20 cellular contexts compared by ENCODE assay signal in genomic region chr15:82545002-82545401, GRCh38.
"Had no signal": no experiment of that assay in that cellular context is flagged by ENCODE, and none has a peak within 500 bp of the region (broad histone marks: within the 10 kb centered on the region; RNA-seq: fewer than 3 reads in every experiment).

No MANE protein-coding gene starts in this region.

- H3K4me3 Mint-ChIP-seq: naive thymus-derived CD8-positive, alpha-beta T cell; natural killer cell treated with Interleukin-12 subunit alpha and Interleukin-12 subunit beta and Interleukin-15 and Interleukin-18, amount 100 ng/mL, for 72 hours; stimulated activated effector memory CD8-positive, alpha-beta T cell treated with anti-CD3 and anti-CD28 coated beads, Interleukin-12 subunit alpha, Interleukin-12 subunit beta, amount 100 ng/mL, for 72 hours; stimulated activated naive B cell treated with anti-CD40 and anti-IgM and Interleukin-4, amounts not matched to agents 10 μg/mL and 1 μg/mL and 100 μg/mL, for 72 hours; stimulated activated naive CD8-positive, alpha-beta T cell treated with anti-CD3 and anti-CD28 coated beads, Interleukin-15, Interleukin-2, amounts not matched to agents 100 ng/mL and 50 ng/mL, for 24 hours had no signal

- DNase-seq: naive thymus-derived CD8-positive, alpha-beta T cell; occipital lobe; psoas muscle; right cardiac atrium; right lobe of liver; sigmoid colon; small intestine; stimulated activated CD4-positive, alpha-beta T cell treated with anti-CD3 and anti-CD28 coated beads, Interleukin-15, amount 100 ng/mL, for 24 hours; stimulated activated CD4-positive, alpha-beta T cell treated with anti-CD3 and anti-CD28 coated beads, Interleukin-2, amount 100 ng/mL, for 24 hours; stimulated activated CD4-positive, alpha-beta T cell treated with anti-CD3 and anti-CD28 coated beads, Interleukin-2, amount 100 ng/mL, for 48 hours; stimulated activated CD4-positive, alpha-beta T cell treated with anti-CD3 and anti-CD28 coated beads, Interleukin-4, amount 100 ng/mL, for 24 hours; stimulated activated naive B cell treated with anti-CD40 and anti-IgM and Interleukin-4, amounts not matched to agents 10 μg/mL and 1 μg/mL and 100 μg/mL, for 72 hours; stimulated activated naive CD4-positive, alpha-beta T cell treated with Interleukin-2 at 50 U/mL for 16 hours; stomach; thyroid gland; trophoblast cell had no signal

- H3K36me3 Mint-ChIP-seq: naive thymus-derived CD8-positive, alpha-beta T cell; natural killer cell treated with Interleukin-12 subunit alpha and Interleukin-12 subunit beta and Interleukin-15 and Interleukin-18, amount 100 ng/mL, for 72 hours had no signal

- H3K27me3 Mint-ChIP-seq: naive thymus-derived CD8-positive, alpha-beta T cell; stimulated activated naive CD8-positive, alpha-beta T cell treated with anti-CD3 and anti-CD28 coated beads, Interleukin-15, Interleukin-2, amounts not matched to agents 100 ng/mL and 50 ng/mL, for 24 hours had no signal

- H3K9me3 Mint-ChIP-seq: naive thymus-derived CD8-positive, alpha-beta T cell; natural killer cell treated with Interleukin-12 subunit alpha and Interleukin-12 subunit beta and Interleukin-15 and Interleukin-18, amount 100 ng/mL, for 72 hours; stimulated activated effector memory CD8-positive, alpha-beta T cell treated with anti-CD3 and anti-CD28 coated beads, Interleukin-12 subunit alpha, Interleukin-12 subunit beta, amount 100 ng/mL, for 72 hours; stimulated activated naive B cell treated with anti-CD40 and anti-IgM and Interleukin-4, amounts not matched to agents 10 μg/mL and 1 μg/mL and 100 μg/mL, for 72 hours; stimulated activated naive CD8-positive, alpha-beta T cell treated with anti-CD3 and anti-CD28 coated beads, Interleukin-15, Interleukin-2, amounts not matched to agents 100 ng/mL and 50 ng/mL, for 24 hours had no signal

- H3K27ac Mint-ChIP-seq: natural killer cell treated with Interleukin-12 subunit alpha and Interleukin-12 subunit beta and Interleukin-15 and Interleukin-18, amount 100 ng/mL, for 72 hours; progenitor cell of endocrine pancreas; stimulated activated effector memory CD8-positive, alpha-beta T cell treated with anti-CD3 and anti-CD28 coated beads, Interleukin-12 subunit alpha, Interleukin-12 subunit beta, amount 100 ng/mL, for 72 hours; stimulated activated naive CD8-positive, alpha-beta T cell treated with anti-CD3 and anti-CD28 coated beads, Interleukin-15, Interleukin-2, amounts not matched to agents 100 ng/mL and 50 ng/mL, for 24 hours had no signal
